In the genomic region with DNA sequence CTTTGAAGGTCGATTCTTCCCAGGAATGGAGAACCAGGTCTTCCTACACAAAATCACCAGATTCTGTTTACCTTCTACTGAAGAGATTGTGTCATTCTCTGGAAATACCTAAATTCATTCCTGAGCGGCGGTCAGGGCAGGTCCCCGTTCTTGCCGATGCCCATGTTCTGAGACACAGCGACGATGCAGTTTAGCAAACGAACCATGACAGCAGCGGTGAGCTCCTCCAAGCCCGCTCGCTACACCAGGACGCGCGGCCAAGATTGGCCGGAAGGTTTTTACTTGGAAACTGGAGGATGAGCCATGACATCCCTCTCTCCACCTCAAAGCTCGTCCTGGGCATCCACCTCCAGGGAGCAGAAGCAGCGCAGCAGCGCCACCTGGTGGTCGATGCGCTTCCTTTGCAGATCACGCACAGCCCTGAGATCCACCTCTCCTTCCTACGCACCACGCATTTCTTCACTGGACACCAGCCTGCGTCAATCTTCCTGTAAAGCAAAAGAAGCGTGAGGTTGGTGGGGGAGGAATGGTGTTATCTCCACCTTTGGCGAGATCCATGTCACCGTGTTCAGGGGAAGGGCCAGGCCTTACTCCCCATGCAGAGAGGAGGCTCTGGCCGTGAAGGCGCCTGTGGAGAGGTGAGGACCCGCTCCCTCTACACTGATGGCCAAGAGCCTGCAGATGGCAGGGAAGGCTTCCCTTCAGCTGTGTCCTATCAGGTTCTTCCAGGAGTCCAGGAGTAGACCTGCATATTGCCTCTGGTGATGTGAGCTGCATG, we compare ENCODE assay signal across 1 cellular context.
A peak's percentile ranks its signal among the peaks of the same experiment; 100 is the strongest.
TF ChIP-seq lines count a peak whose summit lies in the region.

No MANE protein-coding gene starts in this region.

TF ChIP-seq in K562, 482 proteins besides CTCF, POLR2A, EP300 and RAD21 (continued from another document and continues in another):
- TF ChIP-seq, protein P1, sequence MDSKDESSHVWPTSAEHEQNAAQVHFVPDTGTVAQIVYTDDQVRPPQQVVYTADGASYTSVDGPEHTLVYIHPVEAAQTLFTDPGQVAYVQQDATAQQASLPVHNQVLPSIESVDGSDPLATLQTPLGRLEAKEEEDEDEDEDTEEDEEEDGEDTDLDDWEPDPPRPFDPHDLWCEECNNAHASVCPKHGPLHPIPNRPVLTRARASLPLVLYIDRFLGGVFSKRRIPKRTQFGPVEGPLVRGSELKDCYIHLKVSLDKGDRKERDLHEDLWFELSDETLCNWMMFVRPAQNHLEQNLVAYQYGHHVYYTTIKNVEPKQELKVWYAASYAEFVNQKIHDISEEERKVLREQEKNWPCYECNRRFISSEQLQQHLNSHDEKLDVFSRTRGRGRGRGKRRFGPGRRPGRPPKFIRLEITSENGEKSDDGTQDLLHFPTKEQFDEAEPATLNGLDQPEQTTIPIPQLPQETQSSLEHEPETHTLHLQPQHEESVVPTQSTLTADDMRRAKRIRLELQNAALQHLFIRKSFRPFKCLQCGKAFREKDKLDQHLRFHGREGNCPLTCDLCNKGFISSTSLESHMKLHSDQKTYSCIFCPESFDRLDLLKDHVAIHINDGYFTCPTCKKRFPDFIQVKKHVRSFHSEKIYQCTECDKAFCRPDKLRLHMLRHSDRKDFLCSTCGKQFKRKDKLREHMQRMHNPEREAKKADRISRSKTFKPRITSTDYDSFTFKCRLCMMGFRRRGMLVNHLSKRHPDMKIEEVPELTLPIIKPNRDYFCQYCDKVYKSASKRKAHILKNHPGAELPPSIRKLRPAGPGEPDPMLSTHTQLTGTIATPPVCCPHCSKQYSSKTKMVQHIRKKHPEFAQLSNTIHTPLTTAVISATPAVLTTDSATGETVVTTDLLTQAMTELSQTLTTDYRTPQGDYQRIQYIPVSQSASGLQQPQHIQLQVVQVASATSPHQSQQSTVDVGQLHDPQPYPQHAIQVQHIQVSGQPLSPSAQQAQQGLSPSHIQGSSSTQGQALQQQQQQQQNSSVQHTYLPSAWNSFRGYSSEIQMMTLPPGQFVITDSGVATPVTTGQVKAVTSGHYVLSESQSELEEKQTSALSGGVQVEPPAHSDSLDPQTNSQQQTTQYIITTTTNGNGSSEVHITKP (IDR thresholded peaks at IDR 0.05; ENCODE audit: partially characterized antibody): no peak
- TF ChIP-seq ZKSCAN1 (IDR thresholded peaks at IDR 0.05; ENCODE audit: low read depth, low read length): 0 out of 2 replicates have a peak, but pooled peaks have one; percentile 12
- TF ChIP-seq MEF2D (tag; conservative IDR thresholded peaks at IDR 0.05; ENCODE audit: low read depth): 0 out of 2 replicates have a peak, but pooled peaks have one; percentile 24
- TF ChIP-seq, protein P2, sequence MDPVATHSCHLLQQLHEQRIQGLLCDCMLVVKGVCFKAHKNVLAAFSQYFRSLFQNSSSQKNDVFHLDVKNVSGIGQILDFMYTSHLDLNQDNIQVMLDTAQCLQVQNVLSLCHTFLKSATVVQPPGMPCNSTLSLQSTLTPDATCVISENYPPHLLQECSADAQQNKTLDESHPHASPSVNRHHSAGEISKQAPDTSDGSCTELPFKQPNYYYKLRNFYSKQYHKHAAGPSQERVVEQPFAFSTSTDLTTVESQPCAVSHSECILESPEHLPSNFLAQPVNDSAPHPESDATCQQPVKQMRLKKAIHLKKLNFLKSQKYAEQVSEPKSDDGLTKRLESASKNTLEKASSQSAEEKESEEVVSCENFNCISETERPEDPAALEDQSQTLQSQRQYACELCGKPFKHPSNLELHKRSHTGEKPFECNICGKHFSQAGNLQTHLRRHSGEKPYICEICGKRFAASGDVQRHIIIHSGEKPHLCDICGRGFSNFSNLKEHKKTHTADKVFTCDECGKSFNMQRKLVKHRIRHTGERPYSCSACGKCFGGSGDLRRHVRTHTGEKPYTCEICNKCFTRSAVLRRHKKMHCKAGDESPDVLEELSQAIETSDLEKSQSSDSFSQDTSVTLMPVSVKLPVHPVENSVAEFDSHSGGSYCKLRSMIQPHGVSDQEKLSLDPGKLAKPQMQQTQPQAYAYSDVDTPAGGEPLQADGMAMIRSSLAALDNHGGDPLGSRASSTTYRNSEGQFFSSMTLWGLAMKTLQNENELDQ (CRISPR knock-in tag; IDR thresholded peaks at IDR 0.05; ENCODE audit: borderline replicate concordance): no peak
- TF ChIP-seq, protein P3, sequence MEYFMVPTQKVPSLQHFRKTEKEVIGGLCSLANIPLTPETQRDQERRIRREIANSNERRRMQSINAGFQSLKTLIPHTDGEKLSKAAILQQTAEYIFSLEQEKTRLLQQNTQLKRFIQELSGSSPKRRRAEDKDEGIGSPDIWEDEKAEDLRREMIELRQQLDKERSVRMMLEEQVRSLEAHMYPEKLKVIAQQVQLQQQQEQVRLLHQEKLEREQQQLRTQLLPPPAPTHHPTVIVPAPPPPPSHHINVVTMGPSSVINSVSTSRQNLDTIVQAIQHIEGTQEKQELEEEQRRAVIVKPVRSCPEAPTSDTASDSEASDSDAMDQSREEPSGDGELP (CRISPR knock-in tag; IDR thresholded peaks at IDR 0.05; ENCODE audit: borderline replicate concordance): peak; percentile 51; the same call in 1 of the 2 replicates
- TF ChIP-seq FOXK2 (conservative IDR thresholded peaks at IDR 0.05 in 1 of 2, IDR thresholded peaks at IDR 0.05 in 1 of 2; ENCODE audit: low read depth in 2 of 2): no peak
- TF ChIP-seq ATF1 (CRISPR knock-in tag; IDR thresholded peaks at IDR 0.05): no peak
- 0 out of 2 replicates have a peak, but pooled peaks have one; percentile 46 for TF ChIP-seq ATF1 (tag; IDR thresholded peaks at IDR 0.05)
- TF ChIP-seq JUND (IDR thresholded peaks at IDR 0.05; ENCODE audit: borderline replicate concordance, low read depth, low read length): 0 out of 2 replicates have a peak, but pooled peaks have one; percentile 53
- TF ChIP-seq JUND (tag; IDR thresholded peaks at IDR 0.05; ENCODE audit: borderline replicate concordance, low read depth, low read length): peak; percentile 41; the same call in 1 of the 3 replicates
- no peak for TF ChIP-seq OTX1 (CRISPR knock-in tag; IDR thresholded peaks at IDR 0.05)
- 0 out of 2 replicates have a peak, but pooled peaks have one; percentile 42 for TF ChIP-seq RREB1 (CRISPR knock-in tag; IDR thresholded peaks at IDR 0.05)
- TF ChIP-seq GTF2E2 (tag; IDR thresholded peaks at IDR 0.05): no peak
- 0 out of 4 replicates have a peak, but pooled peaks of 1 of the 2 experiments have one; percentile 31 for TF ChIP-seq KDM4B (IDR thresholded peaks at IDR 0.05; ENCODE audit: borderline replicate concordance in 2 of 2, low read depth in 1 of 2)
- peak; percentile 82 for TF ChIP-seq CC2D1A (IDR thresholded peaks at IDR 0.05)
- TF ChIP-seq ZNF24 (IDR thresholded peaks at IDR 0.05): peak; percentile 88
- TF ChIP-seq CEBPZ (IDR thresholded peaks at IDR 0.05; ENCODE audit: borderline replicate concordance, low read depth, low read length): no peak
- TF ChIP-seq SMAD1 (IDR thresholded peaks at IDR 0.05; ENCODE audit: low read depth, low read length, partially characterized antibody): no peak
- peak; percentile 61 for TF ChIP-seq CXXC5 (CRISPR knock-in tag; IDR thresholded peaks at IDR 0.05)
- peak; percentile 95 for TF ChIP-seq CTBP1 (IDR thresholded peaks at IDR 0.05; ENCODE audit: borderline replicate concordance)
- peak; percentile 36; the same call in 1 of the 2 replicates for TF ChIP-seq GABPB1 (CRISPR knock-in tag; IDR thresholded peaks at IDR 0.05)
- TF ChIP-seq ZNF830 (CRISPR knock-in tag; IDR thresholded peaks at IDR 0.05): no peak
- no peak for TF ChIP-seq CSDE1 (IDR thresholded peaks at IDR 0.05)
- TF ChIP-seq ZNF384 (IDR thresholded peaks at IDR 0.05; ENCODE audit: low read depth, low read length): peak; percentile 56; the same call in 1 of the 2 replicates
- no peak for TF ChIP-seq SMAD4 (CRISPR knock-in tag; conservative IDR thresholded peaks at IDR 0.05)
- TF ChIP-seq, protein P4, sequence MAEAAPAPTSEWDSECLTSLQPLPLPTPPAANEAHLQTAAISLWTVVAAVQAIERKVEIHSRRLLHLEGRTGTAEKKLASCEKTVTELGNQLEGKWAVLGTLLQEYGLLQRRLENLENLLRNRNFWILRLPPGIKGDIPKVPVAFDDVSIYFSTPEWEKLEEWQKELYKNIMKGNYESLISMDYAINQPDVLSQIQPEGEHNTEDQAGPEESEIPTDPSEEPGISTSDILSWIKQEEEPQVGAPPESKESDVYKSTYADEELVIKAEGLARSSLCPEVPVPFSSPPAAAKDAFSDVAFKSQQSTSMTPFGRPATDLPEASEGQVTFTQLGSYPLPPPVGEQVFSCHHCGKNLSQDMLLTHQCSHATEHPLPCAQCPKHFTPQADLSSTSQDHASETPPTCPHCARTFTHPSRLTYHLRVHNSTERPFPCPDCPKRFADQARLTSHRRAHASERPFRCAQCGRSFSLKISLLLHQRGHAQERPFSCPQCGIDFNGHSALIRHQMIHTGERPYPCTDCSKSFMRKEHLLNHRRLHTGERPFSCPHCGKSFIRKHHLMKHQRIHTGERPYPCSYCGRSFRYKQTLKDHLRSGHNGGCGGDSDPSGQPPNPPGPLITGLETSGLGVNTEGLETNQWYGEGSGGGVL (CRISPR knock-in tag; IDR thresholded peaks at IDR 0.05): no peak
- TF ChIP-seq ZNF707 (CRISPR knock-in tag; conservative IDR thresholded peaks at IDR 0.05): no peak
- TF ChIP-seq PCBP1 (IDR thresholded peaks at IDR 0.05; ENCODE audit: low read depth, low read length, poor library complexity, severe bottlenecking): no peak
- no peak for TF ChIP-seq ZBTB9 (CRISPR knock-in tag; IDR thresholded peaks at IDR 0.05)
- no peak for TF ChIP-seq E2F1 (CRISPR knock-in tag; IDR thresholded peaks at IDR 0.05)
- TF ChIP-seq RHOXF2B (CRISPR knock-in tag; conservative IDR thresholded peaks at IDR 0.05): no peak
